ENCODE assay signal across 29 cellular contexts in the genomic region with DNA sequence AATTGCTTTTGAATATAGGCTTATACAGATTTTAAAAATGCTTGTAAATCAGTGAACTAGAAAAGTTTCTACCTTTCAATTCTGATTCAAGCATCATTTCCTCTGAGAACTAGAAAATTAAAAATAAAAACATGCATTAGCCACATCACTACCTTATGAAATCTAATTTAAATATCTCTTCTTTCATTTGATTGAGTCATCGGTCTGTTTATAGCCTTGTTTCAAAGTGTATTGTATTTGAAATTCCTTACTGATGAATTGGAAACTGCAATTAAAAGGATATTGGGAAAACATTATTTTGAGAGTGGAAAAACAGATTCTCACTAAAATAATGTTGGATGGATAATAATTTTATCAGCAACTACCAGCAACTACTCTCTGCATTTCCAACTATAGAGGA.
"Had no signal": no experiment of that assay in that cellular context is flagged by ENCODE, and none has a peak within 500 bp of the region (broad histone marks: within the 10 kb centered on the region; RNA-seq: fewer than 3 reads in every experiment).

No MANE protein-coding gene starts in this region.

- H3K4me1 Mint-ChIP-seq: naive thymus-derived CD8-positive, alpha-beta T cell; nephron; neural crest cell; stimulated activated memory B cell treated with anti-CD40 and anti-IgM and Interleukin-4, amounts not matched to agents 10 μg/mL and 1 μg/mL and 100 μg/mL, for 72 hours; stimulated activated naive CD8-positive, alpha-beta T cell treated with anti-CD3 and anti-CD28 coated beads, Interleukin-15, amount 100 ng/mL, for 72 hours had no signal

- H3K36me3 ChIP-seq: lower lobe of right lung, neutrophil, right atrium auricular region, right lobe of liver, tibial nerve, uterus had no signal

- DNase-seq: islet precursor cell; left cardiac atrium; left ventricle myocardium superior; lower lobe of right lung; mammary epithelial cell; mesenchymal stem cell; naive thymus-derived CD8-positive, alpha-beta T cell; occipital lobe; psoas muscle; right lobe of liver; stimulated activated CD4-positive, alpha-beta T cell treated with anti-CD3 and anti-CD28 coated beads, Interleukin-1b, Interleukin-23, amount 100 ng/mL, for 48 hours; stimulated activated CD4-positive, alpha-beta T cell treated with anti-CD3 and anti-CD28 coated beads, Interleukin-2, amount 100 ng/mL, for 48 hours; stimulated activated CD4-positive, alpha-beta T cell treated with anti-CD3 and anti-CD28 coated beads, Interleukin-4, amount 100 ng/mL, for 4 hours; stimulated activated CD8-positive, alpha-beta memory T cell treated with anti-CD3 and anti-CD28 coated beads, Interleukin-4, amount 100 ng/mL, for 48 hours; stimulated activated naive CD4-positive, alpha-beta T cell treated with Interleukin-2 at 50 U/mL for 16 hours; stimulated activated naive CD8-positive, alpha-beta T cell treated with anti-CD3 and anti-CD28 coated beads, Interleukin-15, amount 100 ng/mL, for 72 hours; substantia nigra; uterus had no signal

- H3K27me3 ChIP-seq: hepatocyte, neutrophil, right atrium auricular region, right lobe of liver, tibial nerve, uterus had no signal

- H3K4me3 Mint-ChIP-seq: naive thymus-derived CD8-positive, alpha-beta T cell; nephron; neural crest cell; stimulated activated memory B cell treated with anti-CD40 and anti-IgM and Interleukin-4, amounts not matched to agents 10 μg/mL and 1 μg/mL and 100 μg/mL, for 72 hours; stimulated activated naive CD8-positive, alpha-beta T cell treated with anti-CD3 and anti-CD28 coated beads, Interleukin-15, amount 100 ng/mL, for 72 hours; type B pancreatic cell had no signal

- H3K36me3 Mint-ChIP-seq: naive thymus-derived CD8-positive, alpha-beta T cell; stimulated activated memory B cell treated with anti-CD40 and anti-IgM and Interleukin-4, amounts not matched to agents 10 μg/mL and 1 μg/mL and 100 μg/mL, for 72 hours; type B pancreatic cell had no signal

- H3K9me3 ChIP-seq: lower lobe of right lung, neutrophil, psoas muscle, right atrium auricular region, right lobe of liver, tibial nerve, uterus had no signal

- H3K4me3 ChIP-seq: hepatocyte, lower lobe of right lung, psoas muscle, right atrium auricular region, right lobe of liver, smooth muscle cell, tibial nerve, uterus had no signal

- H3K27me3 Mint-ChIP-seq: naive thymus-derived CD8-positive, alpha-beta T cell; stimulated activated memory B cell treated with anti-CD40 and anti-IgM and Interleukin-4, amounts not matched to agents 10 μg/mL and 1 μg/mL and 100 μg/mL, for 72 hours; stimulated activated naive CD8-positive, alpha-beta T cell treated with anti-CD3 and anti-CD28 coated beads, Interleukin-15, amount 100 ng/mL, for 72 hours; type B pancreatic cell had no signal

- H3K27ac ChIP-seq: hepatocyte, lower lobe of right lung, neutrophil, parathyroid adenoma, psoas muscle, right atrium auricular region, right lobe of liver, tibial nerve, uterus had no signal

- H3K9me3 Mint-ChIP-seq: nephron, neural crest cell, type B pancreatic cell had no signal

- H3K4me1 ChIP-seq: lower lobe of right lung, parathyroid adenoma, psoas muscle, right atrium auricular region, right lobe of liver, tibial nerve, uterus had no signal

- H3K27ac Mint-ChIP-seq: naive thymus-derived CD8-positive, alpha-beta T cell; nephron; stimulated activated memory B cell treated with anti-CD40 and anti-IgM and Interleukin-4, amounts not matched to agents 10 μg/mL and 1 μg/mL and 100 μg/mL, for 72 hours; stimulated activated naive CD8-positive, alpha-beta T cell treated with anti-CD3 and anti-CD28 coated beads, Interleukin-15, amount 100 ng/mL, for 72 hours; type B pancreatic cell had no signal

- ATAC-seq: left cardiac atrium; left lobe of liver; left ventricle myocardium superior; lower lobe of right lung; naive thymus-derived CD8-positive, alpha-beta T cell; psoas muscle; right lobe of liver; stimulated activated memory B cell treated with anti-CD40 and anti-IgM and Interleukin-4, amounts not matched to agents 10 μg/mL and 1 μg/mL and 100 μg/mL, for 72 hours; stimulated activated naive CD8-positive, alpha-beta T cell treated with anti-CD3 and anti-CD28 coated beads, Interleukin-15, amount 100 ng/mL, for 72 hours had no signal
